8 cellular contexts compared by ENCODE assay signal in the genomic region with DNA sequence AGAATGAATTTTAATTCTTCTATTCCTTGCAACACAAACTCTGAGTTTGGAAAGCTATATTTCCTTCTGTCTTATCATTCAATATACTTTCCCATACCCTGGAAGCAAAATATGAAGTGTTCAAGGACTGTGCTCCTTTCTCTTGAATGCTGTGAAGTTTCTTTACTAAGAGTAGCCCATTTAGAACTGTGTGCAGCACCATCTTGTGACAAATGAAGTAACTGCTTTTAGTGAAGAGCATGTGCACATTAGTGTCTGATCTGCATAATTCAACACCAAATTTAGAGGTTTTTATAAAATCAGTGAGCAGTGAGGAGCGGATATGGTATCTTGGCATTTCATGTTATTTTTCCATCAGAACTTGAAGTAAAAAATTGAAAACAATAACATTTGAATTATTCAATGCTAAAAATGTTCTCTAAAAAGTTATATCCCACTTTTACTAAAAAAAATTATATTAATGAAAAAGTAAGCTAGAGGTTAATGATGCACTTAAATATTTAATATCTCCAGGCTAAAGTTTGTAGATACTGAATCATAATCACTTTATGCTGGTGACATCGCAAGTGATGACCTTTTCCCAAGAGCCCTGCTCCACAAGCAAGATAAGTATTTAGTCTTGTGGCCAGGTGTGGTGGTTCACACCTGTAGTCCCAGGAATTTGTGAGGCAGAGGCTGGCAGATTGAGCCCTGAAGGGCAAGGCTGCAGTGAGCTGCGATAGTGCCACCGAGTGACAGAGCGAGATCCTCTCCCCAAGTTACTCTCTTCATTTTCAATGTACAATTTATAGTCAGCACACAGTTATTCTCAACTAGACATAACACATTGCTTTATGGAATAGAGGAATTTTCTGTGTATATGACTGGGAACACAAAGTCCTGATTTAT.
DNase-seq lines count a peak whose midpoint lies in the region; ATAC-seq and TF ChIP-seq lines count a peak whose summit lies in the region.

No MANE protein-coding gene starts in this region.

- H3K27ac Mint-ChIP-seq in naive thymus-derived CD4-positive, alpha-beta T cell, result no peak overlapping the region
- H3K27ac Mint-ChIP-seq in natural killer cell, result no peak overlapping the region

- intact Hi-C loops in ascending aorta (cut with DNase I), result no loop called here
- intact Hi-C loops in naive thymus-derived CD4-positive, alpha-beta T cell (cut with micrococcal nuclease), result no loop called here
- intact Hi-C loops in esophagus muscularis mucosa (cut with DNase I), result no loop called here
- intact Hi-C loops in natural killer cell (cut with micrococcal nuclease), result no loop called here

- no peaks in the 10 kb centered on the region for H3K79me2 ChIP-seq in mesendoderm (ENCODE audit: control insufficient read depth, insufficient read depth, low read length)

- H3K36me3 Mint-ChIP-seq in naive thymus-derived CD4-positive, alpha-beta T cell, result no peaks in the 10 kb centered on the region
- H3K36me3 Mint-ChIP-seq in natural killer cell, result no peaks in the 10 kb centered on the region

- H3K23ac ChIP-seq in mesendoderm (ENCODE audit: low read length), result no peak overlapping the region

- H2BK120ac ChIP-seq in mesendoderm (ENCODE audit: low read depth, low read length), result no peak overlapping the region

- H4K8ac ChIP-seq in mesendoderm (ENCODE audit: low read depth, low read length), result no peak overlapping the region

- no peak for TF ChIP-seq EP300 in esophagus muscularis mucosa (IDR thresholded peaks at IDR 0.05)

- H3K9me3 Mint-ChIP-seq in naive thymus-derived CD4-positive, alpha-beta T cell, result peaks cover 0 to 23% (median 2%) of the 10 kb centered on the region in 11 donors
- peaks cover 14 to 25% of the 10 kb centered on the region in 2 donors for H3K9me3 Mint-ChIP-seq in natural killer cell

- H3K9ac ChIP-seq in mesendoderm (ENCODE audit: low read length), result no peak overlapping the region

- no peak overlapping the region for H2BK5ac ChIP-seq in mesendoderm (ENCODE audit: low read length)

- H3K4me3 ChIP-seq in ascending aorta, result no peak overlapping the region
- no peak overlapping the region for H3K4me3 ChIP-seq in mesendoderm (ENCODE audit: low read length)
- H3K4me3 ChIP-seq in naive thymus-derived CD4-positive, alpha-beta T cell (ENCODE audit: low read length), result no peak overlapping the region
- H3K4me3 ChIP-seq in esophagus muscularis mucosa, result no peak overlapping the region

- TF ChIP-seq CTCF in GM12872 (IDR thresholded peaks at IDR 0.05; ENCODE audit: insufficient read depth, low read depth, low read length), result peak; percentile 23; the same call in 1 of the 3 replicates
- peak in 2 of 3 experiments; percentile 10 to 29 for TF ChIP-seq CTCF in ascending aorta (IDR thresholded peaks at IDR 0.05)
- TF ChIP-seq CTCF in esophagus muscularis mucosa (IDR thresholded peaks at IDR 0.05), result no peak
- TF ChIP-seq CTCF in natural killer cell (IDR thresholded peaks at IDR 0.05), result no peak

- no peak overlapping the region for H3K4me2 ChIP-seq in mesendoderm (ENCODE audit: low read length)

- H3K4me1 ChIP-seq in ascending aorta (no peaks in the 10 kb centered on the region), mesendoderm (ENCODE audit: control insufficient read depth, low read depth, low read length) (no peaks in the 10 kb centered on the region), esophagus muscularis mucosa (peaks cover 0 to 10% (median 6%) of the 10 kb centered on the region in 4 donors)
- no peaks in the 10 kb centered on the region for H3K4me1 ChIP-seq in naive thymus-derived CD4-positive, alpha-beta T cell (ENCODE audit: control insufficient read depth in 2 of 2, insufficient read depth in 2 of 2, low read length in 2 of 2)

- H3K9me3 ChIP-seq in ascending aorta (no peaks in the 10 kb centered on the region), esophagus muscularis mucosa (no peaks in the 10 kb centered on the region)
- H3K9me3 ChIP-seq in naive thymus-derived CD4-positive, alpha-beta T cell (ENCODE audit: control insufficient read depth in 2 of 3, low read length in 3 of 3), result no peaks in the 10 kb centered on the region

- no peak overlapping the region for H4K5ac ChIP-seq in mesendoderm (ENCODE audit: low read length)

- ATAC-seq in naive thymus-derived CD4-positive, alpha-beta T cell, result no peak
- ATAC-seq in HG02763 (IDR thresholded peaks at IDR 0.05; ENCODE audit: unreplicated experiment) (no peak), natural killer cell (no peak)

- peaks cover 0 to 1% (median 0%) of the 10 kb centered on the region in 7 donors for H3K4me1 Mint-ChIP-seq in naive thymus-derived CD4-positive, alpha-beta T cell
- no peaks in the 10 kb centered on the region for H3K4me1 Mint-ChIP-seq in natural killer cell

- WGBS in mesendoderm (ENCODE audit: extremely low coverage, insufficient coverage, low lambda C conversion rate), result no CpG with 5 or more reads among the region's 5 CpGs
- WGBS in esophagus muscularis mucosa, result 84% methylated on average over 5 of the region's 5 CpGs

- H3K4me3 Mint-ChIP-seq in naive thymus-derived CD4-positive, alpha-beta T cell, result no peak overlapping the region
- no peak overlapping the region for H3K4me3 Mint-ChIP-seq in natural killer cell

- H3K27me3 ChIP-seq in ascending aorta, result no peaks in the 10 kb centered on the region
- H3K27me3 ChIP-seq in mesendoderm (ENCODE audit: insufficient read depth, low read length, poor library complexity), result no peaks in the 10 kb centered on the region
- H3K27me3 ChIP-seq in naive thymus-derived CD4-positive, alpha-beta T cell (ENCODE audit: control insufficient read depth in 2 of 2, insufficient read depth in 2 of 2, low read length in 2 of 2), result no peaks in the 10 kb centered on the region
- no peaks in the 10 kb centered on the region for H3K27me3 ChIP-seq in esophagus muscularis mucosa

- H3K27ac ChIP-seq in ascending aorta (no peak overlapping the region), mesendoderm (ENCODE audit: low read depth, low read length) (no peak overlapping the region), esophagus muscularis mucosa (replicated peaks in 1 of 4) (no peak overlapping the region)
- H3K27ac ChIP-seq in naive thymus-derived CD4-positive, alpha-beta T cell (ENCODE audit: low read depth, low read length), result no peak overlapping the region

- H3K18ac ChIP-seq in mesendoderm (ENCODE audit: low read length), result no peak overlapping the region

- DNase-seq in NCI-H1694 treated with DMSO at 0.1 percent for 48 hours (lab: John Stamatoyannopoulos, UW) (peak; percentile 56), ascending aorta (ENCODE audit: low spot score in 2 of 2) (no peak), mesendoderm (peak; percentile 48), esophagus muscularis mucosa (ENCODE audit: extremely low spot score) (no peak), natural killer cell (no peak)
- DNase-seq in naive thymus-derived CD4-positive, alpha-beta T cell, result no peak

- CTCF ChIA-PET in naive thymus-derived CD4-positive, alpha-beta T cell (lab: Charles Lee), result no interaction called here

- no peak overlapping the region for H3K4ac ChIP-seq in mesendoderm (ENCODE audit: low read depth, low read length)

- no peak for TF ChIP-seq POLR2A in esophagus muscularis mucosa (IDR thresholded peaks at IDR 0.05; ENCODE audit: low read depth)

- H3K56ac ChIP-seq in mesendoderm (ENCODE audit: low read length), result no peak overlapping the region

- H3K36me3 ChIP-seq in ascending aorta, result no peaks in the 10 kb centered on the region
- no peaks in the 10 kb centered on the region for H3K36me3 ChIP-seq in mesendoderm (ENCODE audit: control insufficient read depth, insufficient read depth, low read length)
- H3K36me3 ChIP-seq in naive thymus-derived CD4-positive, alpha-beta T cell (ENCODE audit: control insufficient read depth in 2 of 3, insufficient read depth in 3 of 3, low read length in 3 of 3), result no peaks in the 10 kb centered on the region
- H3K36me3 ChIP-seq in esophagus muscularis mucosa, result no peaks in the 10 kb centered on the region

- H3K27me3 Mint-ChIP-seq in naive thymus-derived CD4-positive, alpha-beta T cell, result no peaks in the 10 kb centered on the region
- no peaks in the 10 kb centered on the region for H3K27me3 Mint-ChIP-seq in natural killer cell (ENCODE audit: low read depth in 2 of 2)

- POLR2A ChIA-PET in naive thymus-derived CD4-positive, alpha-beta T cell (lab: Charles Lee), result no interaction called here

- H2BK15ac ChIP-seq in mesendoderm (replicated peaks; ENCODE audit: low read depth), result no peak overlapping the region

- H2AK5ac ChIP-seq in mesendoderm (ENCODE audit: low read length), result no peak overlapping the region

- H3K79me1 ChIP-seq in mesendoderm (ENCODE audit: low read length), result no peaks in the 10 kb centered on the region

Comparison
In these comparisons a context has a peak if more than half of its experiments do, and no peak if none do; other contexts are left out.
1. CTCF ChIP-seq: peak in GM12872 (single experiment) and ascending aorta (2 of 3); none in esophagus muscularis mucosa (0 of 3) and natural killer cell (single experiment).
2. DNase-seq: peak in NCI-H1694 treated with DMSO at 0.1 percent for 48 hours (single experiment) and mesendoderm (single experiment); none in ascending aorta (0 of 2), naive thymus-derived CD4-positive, alpha-beta T cell (0 of 9), esophagus muscularis mucosa (single experiment) and natural killer cell (single experiment).